ENCODE assay signal across 9 cellular contexts in genomic region chr17:1647802-1648581, GRCh38. TPM values are rescaled to one million over a fixed set of nuclear protein-coding genes. Genes with fewer than 3 reads are reported as not detected.
DNase-seq lines count a peak whose midpoint lies in the region; TF ChIP-seq lines count a peak whose summit lies in the region.
"Had no signal": no experiment of that assay in that cellular context is flagged by ENCODE, and none has a peak within 500 bp of the region (broad histone marks: within the 10 kb centered on the region; RNA-seq: fewer than 3 reads in every experiment).

No MANE protein-coding gene starts in this region.

- 66% methylated on average over 29 of the region's 29 CpGs for WGBS in hepatocyte (ENCODE audit: low lambda C conversion rate, missing lambda C conversion rate)
- 55% methylated on average over 29 of the region's 29 CpGs for WGBS in smooth muscle cell (ENCODE audit: low lambda C conversion rate)

- CTCF ChIA-PET in BJ (lab: Yijun Ruan, JAX), result interaction anchor here (1.1 to 3.2 kb wide), 17 partner anchors 10 to 389 kb away, joined by 3 to 36 read pairs (median 6); partner anchors contain the start of genes PITPNA and SLC43A2

- H3K9ac ChIP-seq in smooth muscle cell (ENCODE audit: low read depth), result no peak overlapping the region

- peak overlapping the region; percentile 32 for H3K4me3 Mint-ChIP-seq in activated naive CD8-positive, alpha-beta T cell
- H3K4me3 Mint-ChIP-seq in progenitor cell of endocrine pancreas (ENCODE audit: low read depth), result no peak overlapping the region

- H3K4me2 ChIP-seq in hepatocyte, result peak overlapping the region; percentile 74
- H3K4me2 ChIP-seq in smooth muscle cell, result peak overlapping the region; percentile 91

- H3K36me3 Mint-ChIP-seq in activated naive CD8-positive, alpha-beta T cell, result peaks cover under 1% of the 10 kb centered on the region
- H3K36me3 Mint-ChIP-seq in progenitor cell of endocrine pancreas (ENCODE audit: insufficient read depth), result peaks cover 15% of the 10 kb centered on the region

- TF ChIP-seq CTCF in BJ (IDR thresholded peaks at IDR 0.05; ENCODE audit: insufficient read depth, low read depth, low read length) (peak; percentile 32), HFF-Myc (IDR thresholded peaks at IDR 0.05; ENCODE audit: low read depth, low read length, missing control alignments) (no peak), hepatocyte (IDR thresholded peaks at IDR 0.05; ENCODE audit: poor library complexity) (no peak), smooth muscle cell (IDR thresholded peaks at IDR 0.05; ENCODE audit: borderline replicate concordance, insufficient read depth, poor library complexity, severe bottlenecking) (no peak), progenitor cell of endocrine pancreas (IDR thresholded peaks at IDR 0.05; ENCODE audit: unreplicated experiment) (no peak)

- H3K27ac ChIP-seq in hepatocyte (peak overlapping the region; percentile 64), smooth muscle cell (ENCODE audit: low read depth) (peak overlapping the region; percentile 55)

- H3K9me3 ChIP-seq in hepatocyte (ENCODE audit: low read depth) (no peaks in the 10 kb centered on the region), smooth muscle cell (replicated peaks; ENCODE audit: low read depth) (no peaks in the 10 kb centered on the region)
- H3K9me3 ChIP-seq: mucosa of descending colon had no signal

- no peaks in the 10 kb centered on the region for H3K9me2 ChIP-seq in hepatocyte (replicated peaks; ENCODE audit: insufficient read depth)

- H3K36me3 ChIP-seq in BJ (ENCODE audit: control insufficient read depth, insufficient read depth, low read length), result peaks cover 20% of the 10 kb centered on the region
- no peaks in the 10 kb centered on the region for H3K36me3 ChIP-seq in hepatocyte (replicated peaks; ENCODE audit: insufficient read depth, low read depth)
- H3K36me3 ChIP-seq in smooth muscle cell (ENCODE audit: low read depth), result peaks cover 4% of the 10 kb centered on the region

- no peaks in the 10 kb centered on the region for H3K9me3 Mint-ChIP-seq in activated naive CD8-positive, alpha-beta T cell (ENCODE audit: low read depth)
- no peaks in the 10 kb centered on the region for H3K9me3 Mint-ChIP-seq in progenitor cell of endocrine pancreas (ENCODE audit: low read depth)

- no peak overlapping the region for H3K27ac Mint-ChIP-seq in activated naive CD8-positive, alpha-beta T cell
- H3K27ac Mint-ChIP-seq in progenitor cell of endocrine pancreas, result no peak overlapping the region

- H3K4me1 Mint-ChIP-seq in activated naive CD8-positive, alpha-beta T cell (ENCODE audit: low read depth), result peaks cover 22% of the 10 kb centered on the region
- H3K4me1 Mint-ChIP-seq in progenitor cell of endocrine pancreas (ENCODE audit: low read depth), result peaks cover 7% of the 10 kb centered on the region

- H4K20me1 ChIP-seq in hepatocyte (ENCODE audit: insufficient read depth, poor library complexity, severe bottlenecking), result peaks cover 6% of the 10 kb centered on the region
- H4K20me1 ChIP-seq in smooth muscle cell (ENCODE audit: low read depth), result peaks cover 23% of the 10 kb centered on the region

- peaks cover 52% of the 10 kb centered on the region for H3F3A ChIP-seq in smooth muscle cell (ENCODE audit: low read depth)

- no peaks in the 10 kb centered on the region for H3K27me3 Mint-ChIP-seq in activated naive CD8-positive, alpha-beta T cell
- H3K27me3 Mint-ChIP-seq in progenitor cell of endocrine pancreas, result peaks cover 21% of the 10 kb centered on the region

- H2AFZ ChIP-seq in hepatocyte, result peak overlapping the region; percentile 28
- H2AFZ ChIP-seq in smooth muscle cell (ENCODE audit: low read depth), result peak overlapping the region; percentile 58

- H3K79me2 ChIP-seq in hepatocyte (no peaks in the 10 kb centered on the region), smooth muscle cell (ENCODE audit: low read depth) (no peaks in the 10 kb centered on the region)

- H3K4me1 ChIP-seq in hepatocyte (ENCODE audit: insufficient read depth), result peaks cover 30% of the 10 kb centered on the region
- H3K4me1 ChIP-seq in smooth muscle cell (ENCODE audit: low read depth), result peaks cover 13% of the 10 kb centered on the region

- peak overlapping the region; percentile 54 for H3K4me3 ChIP-seq in BJ (ENCODE audit: low read depth, low read length)
- H3K4me3 ChIP-seq in HFF-Myc (replicated peaks; ENCODE audit: low read depth, low read length), result peak overlapping the region; percentile 28
- H3K4me3 ChIP-seq in hepatocyte, result no peak overlapping the region
- peak overlapping the region; percentile 56 for H3K4me3 ChIP-seq in smooth muscle cell
- H3K4me3 ChIP-seq: mucosa of descending colon had no signal

- H3K27me3 ChIP-seq in BJ (ENCODE audit: control insufficient read depth, insufficient read depth, low read length), result no peaks in the 10 kb centered on the region
- H3K27me3 ChIP-seq in hepatocyte, result no peaks in the 10 kb centered on the region
- H3K27me3 ChIP-seq in smooth muscle cell (ENCODE audit: low read depth), result no peaks in the 10 kb centered on the region

- DNase-seq in BJ (ENCODE audit: low read depth) (no peak), HFF-Myc (ENCODE audit: extremely low read depth, low read depth) (no peak), hepatocyte (ENCODE audit: low spot score) (no peak), smooth muscle cell (lab: John Stamatoyannopoulos, UW; ENCODE audit: unreplicated experiment) (no peak), NCI-H1092 (lab: John Stamatoyannopoulos, UW) (no peak), progenitor cell of endocrine pancreas (ENCODE audit: low spot score, unreplicated experiment) (no peak), LoVo (ENCODE audit: low spot score) (no peak)

- POLR2A ChIA-PET in BJ (lab: Charles Lee), result no interaction called here

RNA-seq across cellular contexts. Expression of gene RILP, which starts 1.7 kb away (rescaled TPM):
- polyA plus RNA-seq in BJ (2011; rRNA removed) (5.3 and 6.2 TPM in 2 replicates), hepatocyte (9.9 and 11.1 TPM in 2 replicates), smooth muscle cell (7.4 and 7.7 TPM in 2 replicates)
- polyA minus RNA-seq in BJ (2011; rRNA and poly(A)+ RNA removed), result 1.4 and 2.6 TPM in 2 replicates
- total RNA-seq in hepatocyte (10.3 and 13.7 TPM in 2 replicates), smooth muscle cell (5.1 and 8.4 TPM in 2 replicates), progenitor cell of endocrine pancreas (1.2 and 1.5 TPM in 2 replicates)

RNA-seq across cellular contexts. Expression of gene SCARF1, which starts 2.5 kb away (rescaled TPM):
- polyA plus RNA-seq in BJ (2011; rRNA removed), result 0.11 and 0.12 TPM in 2 replicates
- not detected in 2 replicates for polyA minus RNA-seq in BJ (2011; rRNA and poly(A)+ RNA removed)
- 0.93 and 1.2 TPM in 2 replicates for total RNA-seq in hepatocyte
- 1.0 and 2.0 TPM in 2 replicates for polyA plus RNA-seq in hepatocyte
- 0.45 and 0.63 TPM in 2 replicates for total RNA-seq in smooth muscle cell
- 0.11 and 0.65 TPM in 2 replicates for polyA plus RNA-seq in smooth muscle cell
- total RNA-seq in progenitor cell of endocrine pancreas, result 0.43 and 0.69 TPM in 2 replicates

RNA-seq across cellular contexts. Expression of gene SLC43A2, which starts 19.4 kb away (rescaled TPM):
- polyA plus RNA-seq in BJ (2011; rRNA removed) (5.0 and 8.9 TPM in 2 replicates), hepatocyte (9.8 and 10.2 TPM in 2 replicates), smooth muscle cell (5.3 and 7.1 TPM in 2 replicates)
- polyA minus RNA-seq in BJ (2011; rRNA and poly(A)+ RNA removed), result 8.1 and 9.6 TPM in 2 replicates
- total RNA-seq in hepatocyte (6.0 and 6.1 TPM in 2 replicates), smooth muscle cell (3.8 and 4.4 TPM in 2 replicates), progenitor cell of endocrine pancreas (21.1 and 21.9 TPM in 2 replicates)

RNA-seq across cellular contexts. Expression of gene PRPF8, which starts 36.7 kb away (rescaled TPM):
- polyA plus RNA-seq in BJ (2011; rRNA removed) (113 and 194 TPM in 2 replicates), hepatocyte (119 and 125 TPM in 2 replicates), smooth muscle cell (129 and 135 TPM in 2 replicates)
- polyA minus RNA-seq in BJ (2011; rRNA and poly(A)+ RNA removed), result 292 and 302 TPM in 2 replicates
- total RNA-seq in hepatocyte (100 and 107 TPM in 2 replicates), smooth muscle cell (99.7 and 111 TPM in 2 replicates), progenitor cell of endocrine pancreas (367 and 378 TPM in 2 replicates)
